ENCODE assay signal across 1 cellular context in the genomic region with DNA sequence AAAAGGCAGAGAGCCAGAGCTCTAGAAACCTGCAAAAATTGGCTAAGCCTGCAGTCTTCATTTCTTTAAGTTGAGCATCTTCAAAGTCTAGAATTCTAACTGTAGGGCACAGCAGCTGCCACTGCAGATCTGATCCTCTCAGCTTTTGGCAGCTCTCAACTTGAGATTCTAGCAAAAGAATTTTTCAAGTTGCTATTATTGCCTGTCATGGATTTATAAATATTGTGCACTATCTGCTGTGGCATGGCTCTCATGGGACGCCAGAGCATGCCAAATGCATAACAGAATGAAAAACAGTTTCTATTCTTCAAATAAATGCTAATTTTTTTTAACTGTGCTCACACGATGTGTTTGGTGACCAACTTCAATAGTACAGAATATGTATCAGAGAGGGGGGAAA.
TF ChIP-seq lines count a peak whose summit lies in the region.

No MANE protein-coding gene starts in this region.

TF ChIP-seq in IMR-90, 13 proteins besides CTCF, POLR2A, EP300 and RAD21 (continued from another document):
- no peak for TF ChIP-seq ELK1 (IDR thresholded peaks at IDR 0.05; ENCODE audit: borderline replicate concordance, low read depth, low read length)
- no peak for TF ChIP-seq MAZ (IDR thresholded peaks at IDR 0.05; ENCODE audit: borderline replicate concordance, low read depth, low read length)
